Comparison of ENCODE assay signal across 1 cellular context in genomic region chr21:36534656-36535055, GRCh38.
A peak's percentile ranks its signal among the peaks of the same experiment; 100 is the strongest.
TF ChIP-seq lines count a peak whose summit lies in the region.

No MANE protein-coding gene starts in this region.

TF ChIP-seq in GM12878, 131 proteins besides CTCF, POLR2A, EP300 and RAD21 (continued from another document):
- TF ChIP-seq CUX1 (IDR thresholded peaks at IDR 0.05; ENCODE audit: insufficient replicate concordance, low read depth, low read length) (no peak), MTA2 (IDR thresholded peaks at IDR 0.05; ENCODE audit: low read depth) (no peak), ZNF24 (IDR thresholded peaks at IDR 0.05) (0 out of 2 replicates have a peak, but pooled peaks have one; percentile 17), FOXK2 (IDR thresholded peaks at IDR 0.05) (no peak), SPI1 (IDR thresholded peaks at IDR 0.05; ENCODE audit: borderline replicate concordance, insufficient read depth, low read depth, low read length) (peak; percentile 43; the same call in 1 of the 2 replicates), NFIC (IDR thresholded peaks at IDR 0.05; ENCODE audit: low read depth, low read length) (no peak), ZNF687 (IDR thresholded peaks at IDR 0.05) (peak; percentile 63; the same call in 1 of the 2 replicates), CEBPB (IDR thresholded peaks at IDR 0.05; ENCODE audit: borderline replicate concordance in 1 of 2, low read depth in 2 of 2, low read length in 2 of 2) (no peak), CREM (IDR thresholded peaks at IDR 0.05; ENCODE audit: low read depth) (no peak), EED (IDR thresholded peaks at IDR 0.05; ENCODE audit: low read depth) (peak; percentile 68), IKZF2 (IDR thresholded peaks at IDR 0.05) (peak; percentile 56 to 63; a peak in 3 of 4 replicates), ZNF592 (IDR thresholded peaks at IDR 0.05) (0 out of 2 replicates have a peak, but pooled peaks have one; percentile 20), DPF2 (IDR thresholded peaks at IDR 0.05) (0 out of 2 replicates have a peak, but pooled peaks have one; percentile 8), POU2F2 (IDR thresholded peaks at IDR 0.05; ENCODE audit: borderline replicate concordance, low read depth, low read length) (0 out of 3 replicates have a peak, but pooled peaks have one; percentile 42)
